10 cellular contexts compared by ENCODE assay signal in the genomic region with DNA sequence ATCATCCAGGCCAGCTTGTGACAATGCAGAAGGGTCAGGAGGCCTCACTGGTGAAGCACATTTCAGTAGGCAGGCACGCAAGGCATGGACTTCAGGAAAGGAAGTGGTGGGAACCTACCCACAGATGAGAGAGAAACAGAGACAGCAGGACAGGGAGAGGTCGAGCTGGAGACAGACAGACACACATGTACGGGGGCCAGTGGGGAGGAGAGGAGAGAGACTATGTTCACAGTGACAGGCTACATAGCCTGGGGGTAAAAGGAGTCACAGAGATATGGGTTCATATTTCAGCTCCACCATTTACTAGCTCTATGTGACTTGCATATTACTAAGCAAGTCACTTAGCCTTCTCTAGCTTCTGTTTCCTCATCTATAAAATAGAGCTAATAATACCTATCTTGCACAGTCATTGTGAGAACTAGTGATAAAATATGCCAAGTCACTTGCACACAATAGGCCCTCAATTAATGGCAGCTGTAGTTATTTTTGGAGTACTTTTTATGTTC.
DNase-seq lines count a peak whose midpoint lies in the region; ATAC-seq, FAIRE-seq and TF ChIP-seq lines count a peak whose summit lies in the region.
"Had no signal": no experiment of that assay in that cellular context is flagged by ENCODE, and none has a peak within 500 bp of the region (broad histone marks: within the 10 kb centered on the region; RNA-seq: fewer than 3 reads in every experiment).

No MANE protein-coding gene starts in this region.

- no peaks in the 10 kb centered on the region for H3K36me3 ChIP-seq in kidney (ENCODE audit: control insufficient read depth in 1 of 2, insufficient read depth in 2 of 2, low read length in 2 of 2)

- peaks cover 3% of the 10 kb centered on the region for H3K36me3 Mint-ChIP-seq in IgD-negative memory B cell

- no peaks in the 10 kb centered on the region for H3K9me3 ChIP-seq in kidney (ENCODE audit: control insufficient read depth in 1 of 2, low read length in 2 of 2)

- H3K4me1 ChIP-seq in kidney (ENCODE audit: control insufficient read depth in 1 of 2, insufficient read depth in 1 of 2, low read depth in 1 of 2, low read length in 2 of 2) = no peaks in the 10 kb centered on the region

- DNase-seq in epithelial cell of prostate (ENCODE audit: low read depth, low spot score) (no peak), NCI-H2107 (lab: John Stamatoyannopoulos, UW) (no peak), kidney (no peak), GF-D8 (lab: John Stamatoyannopoulos, UW) (no peak)
- DNase-seq: NCI-H2081 treated with DMSO at 0.1 percent for 48 hours had no signal

- no peak overlapping the region for H3K9ac ChIP-seq in kidney (ENCODE audit: low read length in 2 of 2)

- FAIRE-seq in kidney (lab: Jason Lieb, UNC) = no peak

- peak; percentile 11 for TF ChIP-seq POLR2A in GM18505 (IDR thresholded peaks at IDR 0.05; ENCODE audit: borderline replicate concordance, extremely low read depth, insufficient read depth, insufficient read length)

- peaks cover 56 to 62% (median 56%) of the 10 kb centered on the region in 3 donors for H3K4me1 Mint-ChIP-seq in IgD-negative memory B cell

- ATAC-seq in GM18505 (IDR thresholded peaks at IDR 0.05; ENCODE audit: unreplicated experiment) = peak; percentile 38
- ATAC-seq in GM21576 (IDR thresholded peaks at IDR 0.05; ENCODE audit: unreplicated experiment) = peak; percentile 38
- ATAC-seq in GM18873 (IDR thresholded peaks at IDR 0.05; ENCODE audit: low FRiP score, unreplicated experiment) = no peak

- H3K27me3 Mint-ChIP-seq in IgD-negative memory B cell = no peaks in the 10 kb centered on the region

- H3K4me3 Mint-ChIP-seq in IgD-negative memory B cell = peak overlapping the region in 3 of 4 donors; percentile 44 to 99 (median 80)

- no peak overlapping the region for H3K4me3 ChIP-seq in kidney (ENCODE audit: low read length in 2 of 2)

- H3K27ac Mint-ChIP-seq in IgD-negative memory B cell = peak overlapping the region; percentile 65 to 98 (median 84)
- H3K27ac Mint-ChIP-seq: progenitor cell of endocrine pancreas had no signal

- intact Hi-C loops in kidney (cut with DNase I) = no loop called here

- H3K9me3 Mint-ChIP-seq in IgD-negative memory B cell = no peaks in the 10 kb centered on the region

- H3K27ac ChIP-seq in epithelial cell of prostate (peak overlapping the region; percentile 34), kidney (ENCODE audit: low read depth in 2 of 2, low read length in 2 of 2) (no peak overlapping the region)

- no peak for TF ChIP-seq CTCF in kidney (IDR thresholded peaks at IDR 0.05; ENCODE audit: borderline replicate concordance, extremely low read depth, insufficient read depth)
